In genomic region chr11:76654310-76654851, GRCh38 we compare ENCODE assay signal across 10 cellular contexts. TPM values are rescaled to one million over a fixed set of nuclear protein-coding genes. Genes with fewer than 3 reads are reported as not detected.
DNase-seq lines count a peak whose midpoint lies in the region; ATAC-seq, FAIRE-seq and TF ChIP-seq lines count a peak whose summit lies in the region.
"Had no signal": no experiment of that assay in that cellular context is flagged by ENCODE, and none has a peak within 500 bp of the region (broad histone marks: within the 10 kb centered on the region; RNA-seq: fewer than 3 reads in every experiment).

No MANE protein-coding gene starts in this region.

- ATAC-seq in left cardiac atrium, result peak; percentile 62 to 71

- no peak for FAIRE-seq in astrocyte (lab: Jason Lieb, UNC)

- H4K20me1 ChIP-seq in astrocyte (ENCODE audit: insufficient read depth, low read length), result no peaks in the 10 kb centered on the region

- no peaks in the 10 kb centered on the region for H3K36me3 ChIP-seq in astrocyte (ENCODE audit: insufficient read depth, low read length)

- peak overlapping the region; percentile 15 for H2AFZ ChIP-seq in astrocyte (ENCODE audit: low read depth, low read length)

- H3K4me1 Mint-ChIP-seq in astrocyte (ENCODE audit: low read depth, unreplicated experiment), result peaks cover 10% of the 10 kb centered on the region

- peak overlapping the region; percentile 10 for H3K9ac ChIP-seq in astrocyte (ENCODE audit: low read length)

- intact Hi-C loops in left cardiac atrium (cut with DNase I) (no loop called here), posterior vena cava (cut with DNase I) (no loop called here)

- no peaks in the 10 kb centered on the region for H3K79me2 ChIP-seq in astrocyte (ENCODE audit: insufficient read depth, low read length)

- H3K36me3 Mint-ChIP-seq in astrocyte (ENCODE audit: low read depth, unreplicated experiment), result peaks cover 17% of the 10 kb centered on the region
- H3K36me3 Mint-ChIP-seq: CD4-positive, CD25-positive, alpha-beta regulatory T cell had no signal

- H3K27ac Mint-ChIP-seq in astrocyte (ENCODE audit: unreplicated experiment), result no peak overlapping the region

- no peak overlapping the region for H3K4me3 ChIP-seq in astrocyte (ENCODE audit: insufficient read depth, low read depth, low read length)

- peak overlapping the region; percentile 24 for H3K4me2 ChIP-seq in astrocyte (ENCODE audit: low read length)

- peaks cover 11% of the 10 kb centered on the region for H3K4me1 ChIP-seq in astrocyte (ENCODE audit: insufficient read depth, low read length)

- H3K9me3 Mint-ChIP-seq in astrocyte (ENCODE audit: unreplicated experiment), result no peaks in the 10 kb centered on the region
- H3K9me3 Mint-ChIP-seq: CD4-positive, CD25-positive, alpha-beta regulatory T cell had no signal

- H3K27me3 ChIP-seq in astrocyte (ENCODE audit: insufficient read depth, low read length), result no peaks in the 10 kb centered on the region

- DNase-seq in AG20443 (ENCODE audit: low spot score) (peak; percentile 57), astrocyte (ENCODE audit: low read depth) (peak; percentile 79), left cardiac atrium (peak; percentile 81), posterior vena cava (ENCODE audit: low spot score) (peak; percentile 90), NCI-H226 (no peak), nucleus accumbens (lab: John Stamatoyannopoulos, UW) (no peak), DMS53 treated with DMSO at 0.1 percent for 48 hours (lab: John Stamatoyannopoulos, UW; ENCODE audit: unreplicated experiment) (no peak), DMS153 treated with DMSO at 0.1 percent for 48 hours (lab: John Stamatoyannopoulos, UW; ENCODE audit: unreplicated experiment) (no peak)
- DNase-seq: CD4-positive, CD25-positive, alpha-beta regulatory T cell; NCI-H510A treated with DMSO at 0.1 percent for 48 hours had no signal

- H3K27ac ChIP-seq in astrocyte (ENCODE audit: low read depth, low read length), result no peak overlapping the region

- H3K4me3 Mint-ChIP-seq in astrocyte (ENCODE audit: unreplicated experiment), result no peak overlapping the region
- H3K4me3 Mint-ChIP-seq: CD4-positive, CD25-positive, alpha-beta regulatory T cell had no signal

- H3K9me3 ChIP-seq in astrocyte (ENCODE audit: insufficient read depth, low read depth, low read length), result no peaks in the 10 kb centered on the region

- no peak for TF ChIP-seq CTCF in astrocyte (IDR thresholded peaks at IDR 0.05; ENCODE audit: insufficient read depth, low read depth, low read length)

- H3K27me3 Mint-ChIP-seq in astrocyte (ENCODE audit: low read depth, unreplicated experiment), result peaks cover 32% of the 10 kb centered on the region
- H3K27me3 Mint-ChIP-seq: CD4-positive, CD25-positive, alpha-beta regulatory T cell had no signal

RNA-seq across cellular contexts. Expression of gene LRRC32, which starts 16.2 kb away (rescaled TPM):
- 24.4 and 43.7 TPM in 2 replicates for total RNA-seq in astrocyte
- total RNA-seq in left cardiac atrium, result 10 to 100 TPM; 43.8 to 88.2 TPM
- total RNA-seq in posterior vena cava, result 100 to 1,000 TPM; 108 to 142 TPM

Comparison
In these comparisons a context has a peak if more than half of its experiments do, and no peak if none do; other contexts are left out.
1. DNase-seq: peak in AG20443 (single experiment), astrocyte (single experiment), left cardiac atrium (single experiment) and posterior vena cava (single experiment); none in NCI-H226 (single experiment), nucleus accumbens (0 of 56), DMS53 treated with DMSO at 0.1 percent for 48 hours (single experiment) and DMS153 treated with DMSO at 0.1 percent for 48 hours (single experiment).